In the genomic region with DNA sequence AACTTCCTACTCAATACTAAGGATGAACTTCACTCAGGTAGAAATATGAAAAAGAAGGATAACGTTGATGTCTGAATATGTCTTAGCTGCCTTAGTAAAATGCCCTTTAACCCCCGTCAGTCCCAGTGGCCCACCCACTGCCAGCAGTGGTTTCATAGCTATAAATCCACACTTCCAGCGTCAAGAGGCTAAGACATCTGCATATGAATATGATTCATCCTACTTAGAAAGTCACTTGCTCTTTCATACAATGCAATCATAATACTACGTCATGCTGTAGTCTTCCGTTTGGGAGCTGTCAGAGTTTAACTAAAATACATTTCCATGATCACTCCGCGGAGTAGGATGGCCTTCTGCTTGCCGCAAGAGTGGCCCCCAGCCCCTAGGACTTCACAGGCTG, we compare ENCODE assay signal across 1 cellular context.
TF ChIP-seq lines count a peak whose summit lies in the region.

No MANE protein-coding gene starts in this region.

TF ChIP-seq in K562, 482 proteins besides CTCF, POLR2A, EP300 and RAD21 (continued from another document):
- TF ChIP-seq, protein P1, sequence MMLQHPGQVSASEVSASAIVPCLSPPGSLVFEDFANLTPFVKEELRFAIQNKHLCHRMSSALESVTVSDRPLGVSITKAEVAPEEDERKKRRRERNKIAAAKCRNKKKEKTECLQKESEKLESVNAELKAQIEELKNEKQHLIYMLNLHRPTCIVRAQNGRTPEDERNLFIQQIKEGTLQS (IDR thresholded peaks at IDR 0.05), result peak; percentile 59
- TF ChIP-seq, protein P1 (CRISPR knock-in tag; conservative IDR thresholded peaks at IDR 0.05), result no peak
- TF ChIP-seq ZNF584 (CRISPR knock-in tag; IDR thresholded peaks at IDR 0.05; ENCODE audit: low read depth) (0 out of 2 replicates have a peak, but pooled peaks have one; percentile 41), STAT5A (IDR thresholded peaks at IDR 0.05; ENCODE audit: borderline replicate concordance, low read length) (no peak), MEIS2 (IDR thresholded peaks at IDR 0.05; ENCODE audit: partially characterized antibody) (peak; percentile 62), ATF1 (CRISPR knock-in tag; IDR thresholded peaks at IDR 0.05) (no peak), ATF1 (tag; IDR thresholded peaks at IDR 0.05) (0 out of 2 replicates have a peak, but pooled peaks have one; percentile 40)
